12 cellular contexts compared by ENCODE assay signal in the genomic region with DNA sequence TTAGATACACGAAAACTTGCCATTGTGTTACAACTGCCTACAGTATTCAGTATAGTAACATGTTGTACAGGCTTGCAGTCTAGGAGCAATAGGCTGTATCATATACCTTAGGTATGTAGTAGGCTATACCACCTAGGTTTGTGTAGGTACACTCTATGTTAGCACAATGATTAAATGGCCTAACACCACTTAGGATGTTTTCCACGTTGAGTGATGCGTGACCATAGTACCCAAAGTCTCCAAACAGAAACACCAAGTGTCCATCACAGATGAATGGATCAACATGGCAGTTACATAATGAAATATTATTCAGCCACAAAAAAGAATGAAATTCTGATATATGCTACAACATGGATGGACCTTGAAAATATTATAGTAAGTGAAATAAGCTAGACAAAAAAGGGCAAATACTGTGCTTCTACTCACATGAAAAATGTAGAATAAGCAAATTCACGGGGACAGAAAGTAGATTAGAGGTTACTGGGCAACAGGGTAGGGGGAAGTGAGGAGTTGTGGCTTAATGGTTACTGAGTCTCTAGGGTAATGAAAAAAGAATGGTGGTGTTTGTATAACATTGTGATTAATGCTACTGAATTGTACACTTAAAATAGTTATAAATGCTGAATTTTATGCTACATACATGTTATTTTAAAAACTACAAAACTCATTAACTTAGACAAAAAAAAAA.
DNase-seq lines count a peak whose midpoint lies in the region; ATAC-seq and TF ChIP-seq lines count a peak whose summit lies in the region.
"Had no signal": no experiment of that assay in that cellular context is flagged by ENCODE, and none has a peak within 500 bp of the region (broad histone marks: within the 10 kb centered on the region; RNA-seq: fewer than 3 reads in every experiment).

No MANE protein-coding gene starts in this region.

- ATAC-seq in GM18861 (IDR thresholded peaks at IDR 0.05; ENCODE audit: unreplicated experiment): peak; percentile 51
- ATAC-seq in HG03571 (IDR thresholded peaks at IDR 0.05; ENCODE audit: unreplicated experiment): peak; percentile 44
- ATAC-seq in left lung: peak; percentile 36
- no peak for ATAC-seq in HG02610 (IDR thresholded peaks at IDR 0.05; ENCODE audit: unreplicated experiment)

- no peak for DNase-seq in left lung
- no peak for DNase-seq in HuH-7.5 (ENCODE audit: low spot score)
- DNase-seq in A172 (ENCODE audit: low spot score): no peak
- DNase-seq in T-helper 1 cell: no peak
- DNase-seq: activated effector memory CD4-positive, alpha-beta T cell treated with anti-CD3 and anti-CD28 coated beads, Interleukin-2, amount 50 U/mL, for 16 hours; hypothalamus; MG63; NCI-H748 treated with DMSO at 0.1 percent for 48 hours had no signal

- TF ChIP-seq CTCF in HEK293 (tag by site-specific recombination; IDR thresholded peaks at IDR 0.05) (no peak), left lung (IDR thresholded peaks at IDR 0.05) (no peak)

- CTCF ChIA-PET in HEK293 (lab: Yijun Ruan, JAX): no interaction called here

- no peak overlapping the region for H3K4me3 ChIP-seq in HEK293 (ENCODE audit: low read depth, low read length)
- H3K4me3 ChIP-seq in left lung: no peak overlapping the region
- H3K4me3 ChIP-seq: MG63 had no signal

- H3K36me3 ChIP-seq in HEK293 (ENCODE audit: control insufficient read depth in 2 of 2, insufficient read depth in 1 of 2, low read length in 2 of 2) (no peaks in the 10 kb centered on the region), left lung (no peaks in the 10 kb centered on the region)
- H3K36me3 ChIP-seq: MG63 had no signal

- no peaks in the 10 kb centered on the region for H3K27me3 ChIP-seq in left lung
- H3K27me3 ChIP-seq: MG63 had no signal

- H3K9me3 ChIP-seq in HEK293 (ENCODE audit: control insufficient read depth, insufficient read depth, low read depth, low read length): no peaks in the 10 kb centered on the region
- H3K9me3 ChIP-seq in left lung: no peaks in the 10 kb centered on the region
- H3K9me3 ChIP-seq: MG63 had no signal

- intact Hi-C loops in left lung (cut with DNase I): no loop called here

- POLR2A ChIA-PET in HEK293 (lab: Yijun Ruan, JAX): no interaction called here

- H3K27ac ChIP-seq in HEK293 (ENCODE audit: extremely low read depth, low read depth, low read length) (no peak overlapping the region), left lung (no peak overlapping the region)

- H3K4me1 ChIP-seq in HEK293 (ENCODE audit: control insufficient read depth, insufficient read depth, low read length): peaks cover 48% of the 10 kb centered on the region
- H3K4me1 ChIP-seq in left lung: peaks cover 0 to 74% of the 10 kb centered on the region in 2 donors

TF ChIP-seq in HEK293, 187 proteins besides CTCF, POLR2A, EP300 and RAD21:
- TF ChIP-seq ZNF146 (tag by site-specific recombination; IDR thresholded peaks at IDR 0.05): 0 out of 2 replicates have a peak, but pooled peaks have one; percentile 13
- no peak for TF ChIP-seq ZNF394 (tag by site-specific recombination; IDR thresholded peaks at IDR 0.05; ENCODE audit: borderline replicate concordance)
